1 cellular context compared by ENCODE assay signal in the genomic region with DNA sequence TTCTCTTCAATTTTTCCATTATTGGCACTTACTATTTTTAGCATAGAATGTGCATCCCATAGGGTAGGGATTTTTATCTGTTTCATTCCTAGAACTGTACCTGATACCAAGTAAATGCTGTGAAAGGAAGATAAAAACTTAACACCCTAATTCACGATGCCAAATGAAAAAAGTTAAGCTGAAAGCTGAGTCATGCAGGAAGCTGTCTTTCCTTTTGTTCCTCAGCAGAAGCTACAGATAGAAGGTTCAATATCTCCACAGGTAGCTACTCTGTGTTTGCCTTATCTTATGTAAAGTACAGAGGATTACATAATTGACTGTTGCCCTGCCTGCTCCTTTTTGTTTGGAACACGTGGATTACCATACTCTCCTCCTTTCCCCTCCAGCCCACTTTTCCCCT.
TF ChIP-seq lines count a peak whose summit lies in the region.

No MANE protein-coding gene starts in this region.

TF ChIP-seq in K562, 482 proteins besides CTCF, POLR2A, EP300 and RAD21 (continued from another document and continues in another):
- TF ChIP-seq, protein P1, sequence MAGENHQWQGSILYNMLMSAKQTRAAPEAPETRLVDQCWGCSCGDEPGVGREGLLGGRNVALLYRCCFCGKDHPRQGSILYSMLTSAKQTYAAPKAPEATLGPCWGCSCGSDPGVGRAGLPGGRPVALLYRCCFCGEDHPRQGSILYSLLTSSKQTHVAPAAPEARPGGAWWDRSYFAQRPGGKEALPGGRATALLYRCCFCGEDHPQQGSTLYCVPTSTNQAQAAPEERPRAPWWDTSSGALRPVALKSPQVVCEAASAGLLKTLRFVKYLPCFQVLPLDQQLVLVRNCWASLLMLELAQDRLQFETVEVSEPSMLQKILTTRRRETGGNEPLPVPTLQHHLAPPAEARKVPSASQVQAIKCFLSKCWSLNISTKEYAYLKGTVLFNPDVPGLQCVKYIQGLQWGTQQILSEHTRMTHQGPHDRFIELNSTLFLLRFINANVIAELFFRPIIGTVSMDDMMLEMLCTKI (IDR thresholded peaks at IDR 0.05; ENCODE audit: partially characterized antibody), result no peak
- TF ChIP-seq ADNP (tag; IDR thresholded peaks at IDR 0.05), result peak; percentile 44; the same call in 1 of the 2 replicates
- TF ChIP-seq HES1 (IDR thresholded peaks at IDR 0.05; ENCODE audit: low read depth), result no peak; the same call in 1 of the 2 replicates
- no peak for TF ChIP-seq ZNF592 (IDR thresholded peaks at IDR 0.05)
- peak; percentile 42; the same call in 1 of the 2 replicates for TF ChIP-seq HLTF (IDR thresholded peaks at IDR 0.05)
- TF ChIP-seq ETS1 (conservative IDR thresholded peaks at IDR 0.05; ENCODE audit: control insufficient read depth, low read depth, low read length), result no peak
- no peak for TF ChIP-seq KAT2B (IDR thresholded peaks at IDR 0.05; ENCODE audit: low read depth, low read length)
- TF ChIP-seq TAL1 (IDR thresholded peaks at IDR 0.05), result peak; percentile 73
- no peak for TF ChIP-seq SUPT5H (IDR thresholded peaks at IDR 0.05)
- peak; percentile 74; the same call in 1 of the 2 replicates for TF ChIP-seq LEF1 (IDR thresholded peaks at IDR 0.05)
- TF ChIP-seq ILF3 (IDR thresholded peaks at IDR 0.05; ENCODE audit: borderline replicate concordance), result no peak
- no peak for TF ChIP-seq ZNF707 (CRISPR knock-in tag; conservative IDR thresholded peaks at IDR 0.05)
- no peak for TF ChIP-seq ZBTB9 (CRISPR knock-in tag; IDR thresholded peaks at IDR 0.05)
- TF ChIP-seq ZC3H11A (IDR thresholded peaks at IDR 0.05; ENCODE audit: low read depth, low read length), result no peak
- no peak for TF ChIP-seq HNRNPL (IDR thresholded peaks at IDR 0.05; ENCODE audit: low read depth, low read length)
- TF ChIP-seq ZNF280A (IDR thresholded peaks at IDR 0.05; ENCODE audit: low read depth, partially characterized antibody), result no peak
- peak; percentile 61; the same call in 1 of the 2 replicates for TF ChIP-seq MTA1 (IDR thresholded peaks at IDR 0.05; ENCODE audit: borderline replicate concordance)
- no peak for TF ChIP-seq SPI1 (IDR thresholded peaks at IDR 0.05; ENCODE audit: borderline replicate concordance, low read depth, low read length)
- no peak; the same call in 1 of the 2 replicates for TF ChIP-seq GABPA (tag; conservative IDR thresholded peaks at IDR 0.05; ENCODE audit: low read depth)
- TF ChIP-seq SNRNP70 (optimal IDR thresholded peaks at IDR 0.05; ENCODE audit: low read depth, low read length), result no peak
- TF ChIP-seq MIER1 (IDR thresholded peaks at IDR 0.05; ENCODE audit: low read depth), result no peak
- no peak for TF ChIP-seq HMG20B (CRISPR knock-in tag; IDR thresholded peaks at IDR 0.05)
- no peak for TF ChIP-seq ZNF507 (tag; conservative IDR thresholded peaks at IDR 0.05)
- no peak for TF ChIP-seq GABPB1 (CRISPR knock-in tag; IDR thresholded peaks at IDR 0.05)
- TF ChIP-seq NCOA2 (IDR thresholded peaks at IDR 0.05; ENCODE audit: partially characterized antibody in 2 of 2), result no peak
- TF ChIP-seq ZNF778 (CRISPR knock-in tag; IDR thresholded peaks at IDR 0.05), result no peak
- no peak for TF ChIP-seq RBM14 (IDR thresholded peaks at IDR 0.05; ENCODE audit: borderline replicate concordance, insufficient read depth, low read depth, low read length)
- TF ChIP-seq EP400 (IDR thresholded peaks at IDR 0.05), result peak; percentile 69
- no peak for TF ChIP-seq KLF13 (tag; IDR thresholded peaks at IDR 0.05; ENCODE audit: borderline replicate concordance, low read depth)
- TF ChIP-seq RB1 (IDR thresholded peaks at IDR 0.05; ENCODE audit: low read depth), result no peak
- TF ChIP-seq MBD2 (IDR thresholded peaks at IDR 0.05; ENCODE audit: borderline replicate concordance, low read depth), result no peak
- peak; percentile 92 for TF ChIP-seq ZNF316 (IDR thresholded peaks at IDR 0.05)
- TF ChIP-seq ZNF644 (tag; IDR thresholded peaks at IDR 0.05; ENCODE audit: low read depth), result no peak
- TF ChIP-seq TGIF2 (CRISPR knock-in tag; IDR thresholded peaks at IDR 0.05), result no peak
- peak; percentile 90 for TF ChIP-seq SMARCA4 (IDR thresholded peaks at IDR 0.05)
- TF ChIP-seq PHF21A (IDR thresholded peaks at IDR 0.05; ENCODE audit: borderline replicate concordance, low read depth), result no peak
- TF ChIP-seq ELF4 (CRISPR knock-in tag; IDR thresholded peaks at IDR 0.05), result no peak
- no peak for TF ChIP-seq ZNF398 (CRISPR knock-in tag; IDR thresholded peaks at IDR 0.05)
- no peak for TF ChIP-seq YBX1 (IDR thresholded peaks at IDR 0.05)
- no peak for TF ChIP-seq CBX1 (IDR thresholded peaks at IDR 0.05; ENCODE audit: low read depth)
- no peak for TF ChIP-seq ZNF324 (CRISPR knock-in tag; IDR thresholded peaks at IDR 0.05)
- TF ChIP-seq THAP7 (CRISPR knock-in tag; IDR thresholded peaks at IDR 0.05), result no peak
- TF ChIP-seq, protein P2, sequence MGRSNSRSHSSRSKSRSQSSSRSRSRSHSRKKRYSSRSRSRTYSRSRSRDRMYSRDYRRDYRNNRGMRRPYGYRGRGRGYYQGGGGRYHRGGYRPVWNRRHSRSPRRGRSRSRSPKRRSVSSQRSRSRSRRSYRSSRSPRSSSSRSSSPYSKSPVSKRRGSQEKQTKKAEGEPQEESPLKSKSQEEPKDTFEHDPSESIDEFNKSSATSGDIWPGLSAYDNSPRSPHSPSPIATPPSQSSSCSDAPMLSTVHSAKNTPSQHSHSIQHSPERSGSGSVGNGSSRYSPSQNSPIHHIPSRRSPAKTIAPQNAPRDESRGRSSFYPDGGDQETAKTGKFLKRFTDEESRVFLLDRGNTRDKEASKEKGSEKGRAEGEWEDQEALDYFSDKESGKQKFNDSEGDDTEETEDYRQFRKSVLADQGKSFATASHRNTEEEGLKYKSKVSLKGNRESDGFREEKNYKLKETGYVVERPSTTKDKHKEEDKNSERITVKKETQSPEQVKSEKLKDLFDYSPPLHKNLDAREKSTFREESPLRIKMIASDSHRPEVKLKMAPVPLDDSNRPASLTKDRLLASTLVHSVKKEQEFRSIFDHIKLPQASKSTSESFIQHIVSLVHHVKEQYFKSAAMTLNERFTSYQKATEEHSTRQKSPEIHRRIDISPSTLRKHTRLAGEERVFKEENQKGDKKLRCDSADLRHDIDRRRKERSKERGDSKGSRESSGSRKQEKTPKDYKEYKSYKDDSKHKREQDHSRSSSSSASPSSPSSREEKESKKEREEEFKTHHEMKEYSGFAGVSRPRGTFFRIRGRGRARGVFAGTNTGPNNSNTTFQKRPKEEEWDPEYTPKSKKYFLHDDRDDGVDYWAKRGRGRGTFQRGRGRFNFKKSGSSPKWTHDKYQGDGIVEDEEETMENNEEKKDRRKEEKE (IDR thresholded peaks at IDR 0.05; ENCODE audit: borderline replicate concordance in 1 of 2, control insufficient read depth in 1 of 2, low read depth in 2 of 2, low read length in 1 of 2), result no peak
- no peak for TF ChIP-seq RFX1 (IDR thresholded peaks at IDR 0.05)
- no peak for TF ChIP-seq TAF7 (tag; IDR thresholded peaks at IDR 0.05)
- TF ChIP-seq RBM15 (IDR thresholded peaks at IDR 0.05; ENCODE audit: insufficient read depth, low read length), result no peak
- TF ChIP-seq POLR2AphosphoS2 (IDR thresholded peaks at IDR 0.05; ENCODE audit: low read length), result no peak
- peak; percentile 85 for TF ChIP-seq STAT5A (IDR thresholded peaks at IDR 0.05; ENCODE audit: borderline replicate concordance, low read length)
- TF ChIP-seq, protein P3, sequence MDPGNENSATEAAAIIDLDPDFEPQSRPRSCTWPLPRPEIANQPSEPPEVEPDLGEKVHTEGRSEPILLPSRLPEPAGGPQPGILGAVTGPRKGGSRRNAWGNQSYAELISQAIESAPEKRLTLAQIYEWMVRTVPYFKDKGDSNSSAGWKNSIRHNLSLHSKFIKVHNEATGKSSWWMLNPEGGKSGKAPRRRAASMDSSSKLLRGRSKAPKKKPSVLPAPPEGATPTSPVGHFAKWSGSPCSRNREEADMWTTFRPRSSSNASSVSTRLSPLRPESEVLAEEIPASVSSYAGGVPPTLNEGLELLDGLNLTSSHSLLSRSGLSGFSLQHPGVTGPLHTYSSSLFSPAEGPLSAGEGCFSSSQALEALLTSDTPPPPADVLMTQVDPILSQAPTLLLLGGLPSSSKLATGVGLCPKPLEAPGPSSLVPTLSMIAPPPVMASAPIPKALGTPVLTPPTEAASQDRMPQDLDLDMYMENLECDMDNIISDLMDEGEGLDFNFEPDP (CRISPR knock-in tag; IDR thresholded peaks at IDR 0.05), result no peak
- no peak for TF ChIP-seq NFIX (CRISPR knock-in tag; IDR thresholded peaks at IDR 0.05; ENCODE audit: low read depth)
